In the genomic region with DNA sequence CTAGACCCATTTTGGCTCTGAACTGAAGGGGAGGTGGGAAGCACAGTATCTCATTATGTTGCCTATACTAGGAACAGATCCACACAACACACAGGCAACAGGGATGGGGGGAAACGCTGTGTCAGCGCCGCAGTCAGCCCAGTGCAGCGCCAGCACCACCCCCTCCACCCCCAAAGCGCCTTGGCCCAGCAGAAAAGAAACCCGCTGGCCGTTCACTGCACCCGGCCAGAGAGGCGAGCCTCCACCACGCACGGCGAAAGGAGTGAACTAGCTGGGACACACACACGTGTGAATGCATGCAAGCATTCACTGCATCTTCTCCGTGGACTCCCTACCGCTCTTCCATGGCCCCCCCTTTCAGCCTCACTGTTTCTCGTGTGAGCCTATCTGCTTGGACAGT, we compare ENCODE assay signal across 7 cellular contexts.
DNase-seq lines count a peak whose midpoint lies in the region; ATAC-seq, FAIRE-seq and TF ChIP-seq lines count a peak whose summit lies in the region.
"Not testable (repeated sequence)": the region's sequence is repeated elsewhere in the genome, so short reads cannot be mapped to it uniquely, and the experiment has no call there.

No MANE protein-coding gene starts in this region.

- peak; percentile 26 for FAIRE-seq in astrocyte (lab: Jason Lieb, UNC)

- not testable (repeated sequence) for H3K9me3 Mint-ChIP-seq in astrocyte (ENCODE audit: unreplicated experiment)

- H3K36me3 Mint-ChIP-seq in astrocyte (ENCODE audit: low read depth, unreplicated experiment), result not testable (repeated sequence)

- H3K9ac ChIP-seq in astrocyte (ENCODE audit: low read length), result not testable (repeated sequence)

- not testable (repeated sequence) for H3K4me3 Mint-ChIP-seq in astrocyte (ENCODE audit: unreplicated experiment)

- not testable (repeated sequence) for H3K4me3 ChIP-seq in astrocyte (ENCODE audit: insufficient read depth, low read depth, low read length); right cardiac atrium (ENCODE audit: low read length); upper lobe of left lung
- peak overlapping the region in 38 of 59 donors; percentile 3 to 54 (median 32) for H3K4me3 ChIP-seq in dorsolateral prefrontal cortex
- H3K4me3 ChIP-seq in heart right ventricle, result peak overlapping the region in 5 of 10 donors; percentile 19 to 34 (median 25)
- H3K4me3 ChIP-seq in osteoblast (ENCODE audit: insufficient read depth, low read length), result peak overlapping the region; percentile 49

- peaks cover 10% of the 10 kb centered on the region for H3K4me1 ChIP-seq in astrocyte (ENCODE audit: insufficient read depth, low read length)
- H3K4me1 ChIP-seq in heart right ventricle; right cardiac atrium (ENCODE audit: control insufficient read depth, insufficient read depth, low read length); upper lobe of left lung: not testable (repeated sequence)
- H3K4me1 ChIP-seq in osteoblast (ENCODE audit: insufficient read depth, low read length), result peaks cover 21% of the 10 kb centered on the region

- peak overlapping the region; percentile 68 for H3K4me2 ChIP-seq in astrocyte (ENCODE audit: low read length)
- H3K4me2 ChIP-seq in osteoblast (ENCODE audit: insufficient read depth, low read length), result peak overlapping the region; percentile 62

- H3K27ac Mint-ChIP-seq in astrocyte (ENCODE audit: unreplicated experiment), result not testable (repeated sequence)

- TF ChIP-seq EP300 in upper lobe of left lung (IDR thresholded peaks at IDR 0.05), result not testable (repeated sequence)

- TF ChIP-seq CTCF in astrocyte (IDR thresholded peaks at IDR 0.05; ENCODE audit: insufficient read depth, low read depth, low read length); dorsolateral prefrontal cortex (IDR thresholded peaks at IDR 0.05 in 54 of 56, conservative IDR thresholded peaks at IDR 0.05 in 2 of 56; ENCODE audit: low read depth in 1 of 56, partially characterized antibody in 56 of 56); heart right ventricle (IDR thresholded peaks at IDR 0.05); osteoblast (IDR thresholded peaks at IDR 0.05; ENCODE audit: extremely low read depth, low read depth, low read length); upper lobe of left lung (IDR thresholded peaks at IDR 0.05): not testable (repeated sequence)

- H3K4me1 Mint-ChIP-seq in astrocyte (ENCODE audit: low read depth, unreplicated experiment), result not testable (repeated sequence)

- peak overlapping the region; percentile 10 for H2AFZ ChIP-seq in astrocyte (ENCODE audit: low read depth, low read length)
- H2AFZ ChIP-seq in osteoblast (ENCODE audit: low read length), result peak overlapping the region; percentile 45

- intact Hi-C loops in dorsolateral prefrontal cortex (cut with DNase I); Right ventricle myocardium inferior (cut with DNase I); heart right ventricle (cut with DNase I); right cardiac atrium (cut with DNase I): not testable (repeated sequence)

- H3K36me3 ChIP-seq in astrocyte (ENCODE audit: insufficient read depth, low read length); heart right ventricle; osteoblast (ENCODE audit: insufficient read depth, low read length); upper lobe of left lung: not testable (repeated sequence)

- ATAC-seq in Right ventricle myocardium inferior (peak; percentile 51), heart right ventricle (peak in 7 of 8 donors; percentile 17 to 50 (median 39)), right cardiac atrium (peak; percentile 64 to 72), upper lobe of left lung (ENCODE audit: low FRiP score in 2 of 2) (peak; percentile 16 to 21)

- 54 to 56% methylated on average over 16 of the region's 16 CpGs for WGBS in heart right ventricle, 2 donors
- WGBS in right cardiac atrium, result 44% methylated on average over 16 of the region's 16 CpGs
- 91 to 95% methylated on average over 4 to 15 of the region's 16 CpGs for WGBS in upper lobe of left lung, 2 donors

- not testable (repeated sequence) for H4K20me1 ChIP-seq in astrocyte (ENCODE audit: insufficient read depth, low read length); osteoblast (ENCODE audit: insufficient read depth, low read length)

- not testable (repeated sequence) for H3K27me3 ChIP-seq in astrocyte (ENCODE audit: insufficient read depth, low read length); dorsolateral prefrontal cortex; right cardiac atrium (ENCODE audit: control insufficient read depth, insufficient read depth); osteoblast (ENCODE audit: insufficient read depth, low read length); upper lobe of left lung
- H3K27me3 ChIP-seq in heart right ventricle, result peaks cover 0 to 15% (median 4%) of the 10 kb centered on the region in 7 donors

- not testable (repeated sequence) for H3K27me3 Mint-ChIP-seq in astrocyte (ENCODE audit: low read depth, unreplicated experiment)

- H3K27ac ChIP-seq in astrocyte (ENCODE audit: low read depth, low read length); right cardiac atrium (ENCODE audit: low read length); osteoblast (ENCODE audit: low read depth, low read length); upper lobe of left lung: not testable (repeated sequence)
- H3K27ac ChIP-seq in dorsolateral prefrontal cortex, result peak overlapping the region in 1 of 59 donors; percentile 25
- H3K27ac ChIP-seq in heart right ventricle, result peak overlapping the region in 1 of 10 donors; percentile 8

- H3K9me3 ChIP-seq in astrocyte (ENCODE audit: insufficient read depth, low read depth, low read length); heart right ventricle; right cardiac atrium (ENCODE audit: control insufficient read depth, low read length); osteoblast (ENCODE audit: low read depth, low read length); upper lobe of left lung: not testable (repeated sequence)

- TF ChIP-seq POLR2A in upper lobe of left lung (IDR thresholded peaks at IDR 0.05), result not testable (repeated sequence)

- not testable (repeated sequence) for DNase-seq in astrocyte (ENCODE audit: low read depth); Right ventricle myocardium inferior (ENCODE audit: missing footprints); heart right ventricle; osteoblast (ENCODE audit: insufficient read length, low spot score, missing footprints)
- DNase-seq in dorsolateral prefrontal cortex (peak in 4 of 10 donors; percentile 11 to 45 (median 22)), right cardiac atrium (peak in 2 of 3 donors; percentile 59 to 67), upper lobe of left lung (peak in 1 of 2 donors; percentile 44)

- H3K79me2 ChIP-seq in astrocyte (ENCODE audit: insufficient read depth, low read length); osteoblast (ENCODE audit: insufficient read depth, low read length): not testable (repeated sequence)
